Comparison of ENCODE assay signal across 8 cellular contexts in the genomic region with DNA sequence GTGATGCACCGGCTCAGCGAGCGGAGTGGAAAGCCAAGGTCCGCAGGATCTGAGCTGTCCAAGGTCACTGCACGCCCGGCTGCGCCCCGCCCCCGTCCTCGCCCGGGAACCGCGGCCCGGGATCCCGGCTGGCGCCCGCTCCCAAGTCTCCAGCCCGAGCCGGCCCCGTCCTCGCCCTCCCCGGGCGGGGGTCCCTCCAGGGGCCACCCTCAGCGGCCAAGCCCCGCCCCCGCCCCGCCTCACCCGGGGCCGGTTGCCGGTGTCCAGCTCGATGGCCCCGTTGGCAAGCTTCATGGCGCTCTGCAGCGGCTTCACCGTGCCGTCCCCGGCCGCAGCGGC. TPM values are rescaled to one million over a fixed set of nuclear protein-coding genes. Genes with fewer than 3 reads are reported as not detected.
DNase-seq lines count a peak whose midpoint lies in the region; ATAC-seq and TF ChIP-seq lines count a peak whose summit lies in the region.

No MANE protein-coding gene starts in this region.

- H3K27me3 ChIP-seq in liver (ENCODE audit: control insufficient read depth in 4 of 4, insufficient read depth in 4 of 4, low read length in 3 of 4) (no peaks in the 10 kb centered on the region), tibial nerve (no peaks in the 10 kb centered on the region)

- H3K9me3 ChIP-seq in KOPT-K1 (ENCODE audit: insufficient read depth, low read length, poor library complexity, severe bottlenecking) (no peaks in the 10 kb centered on the region), liver (ENCODE audit: control insufficient read depth in 4 of 4, low read length in 3 of 4) (no peaks in the 10 kb centered on the region), tibial nerve (no peaks in the 10 kb centered on the region)

- WGBS in liver: under 1% methylated on average over 39 of the region's 39 CpGs
- 0% methylated on average over 14 of the region's 39 CpGs; no CpG with 5 or more reads in 1 of the 2 donors for WGBS in tibial nerve, 2 donors

- H3K27ac ChIP-seq in KOPT-K1 (ENCODE audit: low read depth, low read length, poor library complexity, severe bottlenecking): peak overlapping the region; percentile 99
- H3K27ac ChIP-seq in liver (ENCODE audit: low read depth in 1 of 2, low read length in 2 of 2): peak overlapping the region; percentile 86 to 99
- H3K27ac ChIP-seq in tibial nerve: peak overlapping the region; percentile 92 to 99 (median 96)

- no peak for TF ChIP-seq POLR2A in tibial nerve (IDR thresholded peaks at IDR 0.05)

- H3K36me3 ChIP-seq in KOPT-K1 (ENCODE audit: insufficient read depth, low read length) (peaks cover 46% of the 10 kb centered on the region), liver (ENCODE audit: control insufficient read depth in 4 of 4, insufficient read depth in 3 of 4, low read depth in 1 of 4, low read length in 3 of 4) (peaks cover 0 to 13% (median 5%) of the 10 kb centered on the region in 4 donors), tibial nerve (peaks cover 0 to 38% (median 0%) of the 10 kb centered on the region in 3 donors)

- DNase-seq in EH (ENCODE audit: low read depth) (peak; percentile 29), cerebellar cortex (ENCODE audit: low spot score) (peak; percentile 30), tibial nerve (ENCODE audit: low spot score in 2 of 2) (no peak), NCI-H446 (lab: John Stamatoyannopoulos, UW) (no peak), DMS114 treated with DMSO at 0.1 percent for 48 hours (lab: John Stamatoyannopoulos, UW; ENCODE audit: unreplicated experiment) (no peak)

- H3K4me3 ChIP-seq in liver (ENCODE audit: low read depth in 1 of 3, low read length in 3 of 3) (peak overlapping the region; percentile 60 to 92 (median 75)), tibial nerve (peak overlapping the region; percentile 70 to 98 (median 81))

- ATAC-seq in GM21528 (IDR thresholded peaks at IDR 0.05; ENCODE audit: low FRiP score, unreplicated experiment): peak; percentile 19

- no peak for TF ChIP-seq EP300 in tibial nerve (IDR thresholded peaks at IDR 0.05)

- TF ChIP-seq CTCF in liver (IDR thresholded peaks at IDR 0.05; ENCODE audit: low read depth, low read length, missing input control) (no peak), tibial nerve (IDR thresholded peaks at IDR 0.05) (no peak)

- H3K4me1 ChIP-seq in liver (ENCODE audit: control insufficient read depth in 4 of 4, insufficient read depth in 4 of 4, low read length in 3 of 4): peaks cover 8 to 31% (median 23%) of the 10 kb centered on the region in 4 donors
- H3K4me1 ChIP-seq in tibial nerve: peaks cover 6 to 55% (median 35%) of the 10 kb centered on the region in 4 donors

- H3K9ac ChIP-seq in liver (ENCODE audit: low read depth in 1 of 2, low read length in 2 of 2): peak overlapping the region in 1 of 2 donors; percentile 81

- TF ChIP-seq RAD21 in liver (IDR thresholded peaks at IDR 0.05): no peak

TF ChIP-seq in liver, 16 proteins besides CTCF, POLR2A, EP300 and RAD21:
- TF ChIP-seq HNF4A (conservative IDR thresholded peaks at IDR 0.05) (peak in 1 of 2 donors; percentile 48), FOXA2 (IDR thresholded peaks at IDR 0.05) (no peak)

RNA-seq across cellular contexts. Expression of a gene that starts 0.2 kb away (rescaled TPM):
- total RNA-seq in liver (1 to 10 TPM; 3.6 to 4.5 TPM), tibial nerve (10 to 100 TPM in 1 of 4 donors, 1 to 10 TPM in 3; 5.9 to 14.1 (median 7.0) TPM)
- 1 to 10 TPM; 3.8 to 7.2 TPM for polyA plus RNA-seq in liver

RNA-seq across cellular contexts. Expression of a gene that starts 0.8 kb away (rescaled TPM):
- total RNA-seq in liver (10 to 100 TPM; 10.2 to 22.8 TPM), tibial nerve (100 to 1,000 TPM in 1 of 4 donors, 10 to 100 TPM in 3; 48.6 to 146 (median 68.8) TPM)
- polyA plus RNA-seq in liver: 1 to 10 TPM; 4.9 to 7.3 TPM

RNA-seq across cellular contexts. Expression of a gene that starts 19.0 kb away (rescaled TPM):
- total RNA-seq in liver: 10 to 100 TPM in 1 of 2 donors, 1 to 10 TPM in 1; 5.9 to 11.3 TPM
- 1 to 10 TPM; 4.6 to 7.8 TPM for polyA plus RNA-seq in liver
- total RNA-seq in tibial nerve: 10 to 100 TPM; 10.7 to 33.6 (median 16.1) TPM

RNA-seq across cellular contexts. Expression of a gene that starts 34.0 kb away (rescaled TPM):
- total RNA-seq in liver (10 to 100 TPM; 25.1 to 68.4 TPM), tibial nerve (10 to 100 TPM; 32.6 to 93.6 (median 65.7) TPM)
- 10 to 100 TPM; 43.6 to 81.2 TPM for polyA plus RNA-seq in liver

Comparison
In these comparisons a context has a peak if more than half of its experiments do, and no peak if none do; other contexts are left out.
1. DNase-seq: peak in EH (single experiment) and cerebellar cortex (single experiment); none in tibial nerve (0 of 2), NCI-H446 (0 of 2) and DMS114 treated with DMSO at 0.1 percent for 48 hours (single experiment).
2. Peak in every context shown above with its lines, with median percentiles within 50 percentile points of each other: H3K27ac ChIP-seq.